12 cellular contexts compared by ENCODE assay signal in the genomic region with DNA sequence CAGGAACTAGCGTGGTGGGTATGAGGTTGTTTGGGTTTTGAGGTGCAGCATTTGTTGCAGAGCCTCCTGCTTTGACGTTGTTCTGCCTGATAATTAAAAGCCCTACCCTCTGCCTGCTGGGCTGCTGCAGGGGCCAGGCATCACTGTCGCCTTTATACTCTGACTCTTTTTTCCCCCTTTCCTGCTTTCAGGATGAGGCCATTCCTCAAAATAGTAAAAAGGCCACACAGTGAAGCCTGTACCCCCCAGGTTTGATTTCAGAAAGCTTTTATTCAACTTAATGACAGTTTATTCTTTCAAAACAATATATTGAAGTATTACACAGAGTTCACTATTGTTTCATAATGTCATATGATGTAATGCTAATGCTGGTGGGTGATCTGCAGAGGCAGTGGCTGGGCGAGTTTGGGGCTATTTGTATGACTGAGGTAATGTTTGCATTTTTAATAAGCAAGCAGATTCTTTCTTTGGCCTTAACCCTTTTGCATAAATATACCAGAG.
DNase-seq lines count a peak whose midpoint lies in the region; ATAC-seq and TF ChIP-seq lines count a peak whose summit lies in the region.
"Had no signal": no experiment of that assay in that cellular context is flagged by ENCODE, and none has a peak within 500 bp of the region (broad histone marks: within the 10 kb centered on the region; RNA-seq: fewer than 3 reads in every experiment).

No MANE protein-coding gene starts in this region.

- H3K27me3 ChIP-seq in adipocyte (replicated peaks; ENCODE audit: control insufficient read depth, insufficient read depth, low read length) = no peaks in the 10 kb centered on the region

- POLR2A ChIA-PET in HEK293 (lab: Yijun Ruan, JAX) = interaction anchor here (1.1 kb wide), 1 partner anchor 9 kb away, joined by 8 read pairs; the partner anchor contains the start of gene BORCS5

- CTCF ChIA-PET in HEK293 (lab: Yijun Ruan, JAX) = interaction anchor here (1.9 kb wide), 1 partner anchor 10 kb away, joined by 4 read pairs; the partner anchor contains the start of gene BORCS5

- DNase-seq in Ammon's horn (ENCODE audit: low spot score) (peak; percentile 61), adipocyte (ENCODE audit: low read depth) (peak; percentile 73), islet precursor cell (peak; percentile 38), HCEC 1CT (no peak), DMS153 treated with DMSO at 0.1 percent for 48 hours (lab: John Stamatoyannopoulos, UW; ENCODE audit: unreplicated experiment) (no peak)
- DNase-seq: small intestine; stimulated activated CD8-positive, alpha-beta memory T cell treated with anti-CD3 and anti-CD28 coated beads, Interleukin-4, amount 100 ng/mL, for 48 hours; T-helper 9 cell had no signal

- H3K36me3 ChIP-seq in HEK293 (ENCODE audit: control insufficient read depth in 2 of 2, insufficient read depth in 1 of 2, low read length in 2 of 2) (peaks cover 0 to 8% of the 10 kb centered on the region in 2 experiments; a peak in 1 of 3 replicates), adipocyte (ENCODE audit: control insufficient read depth, insufficient read depth, low read length, severe bottlenecking) (peaks cover 11% of the 10 kb centered on the region)

- no peak for TF ChIP-seq CTCF in HEK293 (tag by site-specific recombination; IDR thresholded peaks at IDR 0.05)

- no peak for ATAC-seq in HG03378 (IDR thresholded peaks at IDR 0.05; ENCODE audit: unreplicated experiment)
- no peak for ATAC-seq in GM18505 (IDR thresholded peaks at IDR 0.05; ENCODE audit: unreplicated experiment)
- ATAC-seq: K562 had no signal

- H3K9me3 ChIP-seq in HEK293 (ENCODE audit: control insufficient read depth, insufficient read depth, low read depth, low read length) = no peaks in the 10 kb centered on the region
- no peaks in the 10 kb centered on the region for H3K9me3 ChIP-seq in adipocyte (ENCODE audit: control insufficient read depth, low read length)

- peak overlapping the region; percentile 21 for H3K9ac ChIP-seq in adipocyte (ENCODE audit: low read length)

- H3K4me1 ChIP-seq in HEK293 (ENCODE audit: control insufficient read depth, insufficient read depth, low read length) (peaks cover 5% of the 10 kb centered on the region; the same call in 1 of the 2 replicates), adipocyte (ENCODE audit: control insufficient read depth, insufficient read depth, low read length) (peaks cover 14% of the 10 kb centered on the region)

- H3K27ac ChIP-seq in HEK293 (ENCODE audit: extremely low read depth, low read depth, low read length) = no peak overlapping the region; the same call in 1 of the 2 replicates

- no peak for TF ChIP-seq POLR2A in GM18505 (IDR thresholded peaks at IDR 0.05; ENCODE audit: borderline replicate concordance, extremely low read depth, insufficient read depth, insufficient read length)

- H3K4me3 ChIP-seq in HEK293 (ENCODE audit: low read depth, low read length) (no peak overlapping the region), adipocyte (ENCODE audit: low read length) (no peak overlapping the region)
- H3K4me3 ChIP-seq: K562 had no signal

TF ChIP-seq in HEK293, 187 proteins besides CTCF, POLR2A, EP300 and RAD21 (continues in another document):
- TF ChIP-seq ZNF174 (tag by site-specific recombination; IDR thresholded peaks at IDR 0.05) = no peak
- TF ChIP-seq ZNF433 (tag by site-specific recombination; IDR thresholded peaks at IDR 0.05; ENCODE audit: low read depth) = no peak
- TF ChIP-seq ZNF596 (tag by site-specific recombination; IDR thresholded peaks at IDR 0.05) = no peak
- TF ChIP-seq ZNF311 (tag by site-specific recombination; IDR thresholded peaks at IDR 0.05; ENCODE audit: borderline replicate concordance) = no peak
- TF ChIP-seq ZNF133 (tag by site-specific recombination; IDR thresholded peaks at IDR 0.05) = no peak
- TF ChIP-seq ZSCAN30 (tag by site-specific recombination; IDR thresholded peaks at IDR 0.05) = no peak
- TF ChIP-seq ZNF777 (tag by site-specific recombination; IDR thresholded peaks at IDR 0.05; ENCODE audit: borderline replicate concordance) = no peak
- peak; percentile 43; the same call in 1 of the 2 replicates for TF ChIP-seq ZNF558 (tag by site-specific recombination; IDR thresholded peaks at IDR 0.05)
- no peak for TF ChIP-seq ZNF112 (tag by site-specific recombination; IDR thresholded peaks at IDR 0.05)
- TF ChIP-seq BCL11B (tag by site-specific recombination; IDR thresholded peaks at IDR 0.05; ENCODE audit: low read depth) = no peak
- no peak for TF ChIP-seq ZNF580 (tag by site-specific recombination; IDR thresholded peaks at IDR 0.05)
- TF ChIP-seq ZNF701 (tag by site-specific recombination; IDR thresholded peaks at IDR 0.05) = no peak
- TF ChIP-seq ZSCAN23 (tag by site-specific recombination; IDR thresholded peaks at IDR 0.05) = no peak
- no peak for TF ChIP-seq ZNF10 (tag by site-specific recombination; IDR thresholded peaks at IDR 0.05)
- TF ChIP-seq ZFP37 (tag by site-specific recombination; IDR thresholded peaks at IDR 0.05) = no peak
- TF ChIP-seq ZNF660 (tag by site-specific recombination; IDR thresholded peaks at IDR 0.05) = peak; percentile 46
- no peak for TF ChIP-seq GLIS2 (tag by site-specific recombination; IDR thresholded peaks at IDR 0.05)
- no peak for TF ChIP-seq SCRT1 (tag by site-specific recombination; IDR thresholded peaks at IDR 0.05; ENCODE audit: borderline replicate concordance)
- TF ChIP-seq ZNF404 (tag by site-specific recombination; IDR thresholded peaks at IDR 0.05) = no peak
- TF ChIP-seq ZNF157 (tag by site-specific recombination; IDR thresholded peaks at IDR 0.05) = no peak
- no peak for TF ChIP-seq WT1 (tag by site-specific recombination; IDR thresholded peaks at IDR 0.05)
- no peak for TF ChIP-seq BCL11A (tag by site-specific recombination; IDR thresholded peaks at IDR 0.05; ENCODE audit: low read depth)
- no peak for TF ChIP-seq ZNF175 (tag by site-specific recombination; IDR thresholded peaks at IDR 0.05)
- TF ChIP-seq ZNF366 (tag by site-specific recombination; conservative IDR thresholded peaks at IDR 0.05) = 0 out of 2 replicates have a peak, but pooled peaks have one; percentile 23
- TF ChIP-seq ZBTB1 (tag by site-specific recombination; IDR thresholded peaks at IDR 0.05) = no peak
- TF ChIP-seq, protein P1, sequence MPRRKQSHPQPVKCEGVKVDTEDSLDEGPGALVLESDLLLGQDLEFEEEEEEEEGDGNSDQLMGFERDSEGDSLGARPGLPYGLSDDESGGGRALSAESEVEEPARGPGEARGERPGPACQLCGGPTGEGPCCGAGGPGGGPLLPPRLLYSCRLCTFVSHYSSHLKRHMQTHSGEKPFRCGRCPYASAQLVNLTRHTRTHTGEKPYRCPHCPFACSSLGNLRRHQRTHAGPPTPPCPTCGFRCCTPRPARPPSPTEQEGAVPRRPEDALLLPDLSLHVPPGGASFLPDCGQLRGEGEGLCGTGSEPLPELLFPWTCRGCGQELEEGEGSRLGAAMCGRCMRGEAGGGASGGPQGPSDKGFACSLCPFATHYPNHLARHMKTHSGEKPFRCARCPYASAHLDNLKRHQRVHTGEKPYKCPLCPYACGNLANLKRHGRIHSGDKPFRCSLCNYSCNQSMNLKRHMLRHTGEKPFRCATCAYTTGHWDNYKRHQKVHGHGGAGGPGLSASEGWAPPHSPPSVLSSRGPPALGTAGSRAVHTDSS (tag by site-specific recombination; IDR thresholded peaks at IDR 0.05) = no peak
- peak; percentile 71 for TF ChIP-seq ZNF629 (tag by site-specific recombination; IDR thresholded peaks at IDR 0.05)
- TF ChIP-seq, protein P2, sequence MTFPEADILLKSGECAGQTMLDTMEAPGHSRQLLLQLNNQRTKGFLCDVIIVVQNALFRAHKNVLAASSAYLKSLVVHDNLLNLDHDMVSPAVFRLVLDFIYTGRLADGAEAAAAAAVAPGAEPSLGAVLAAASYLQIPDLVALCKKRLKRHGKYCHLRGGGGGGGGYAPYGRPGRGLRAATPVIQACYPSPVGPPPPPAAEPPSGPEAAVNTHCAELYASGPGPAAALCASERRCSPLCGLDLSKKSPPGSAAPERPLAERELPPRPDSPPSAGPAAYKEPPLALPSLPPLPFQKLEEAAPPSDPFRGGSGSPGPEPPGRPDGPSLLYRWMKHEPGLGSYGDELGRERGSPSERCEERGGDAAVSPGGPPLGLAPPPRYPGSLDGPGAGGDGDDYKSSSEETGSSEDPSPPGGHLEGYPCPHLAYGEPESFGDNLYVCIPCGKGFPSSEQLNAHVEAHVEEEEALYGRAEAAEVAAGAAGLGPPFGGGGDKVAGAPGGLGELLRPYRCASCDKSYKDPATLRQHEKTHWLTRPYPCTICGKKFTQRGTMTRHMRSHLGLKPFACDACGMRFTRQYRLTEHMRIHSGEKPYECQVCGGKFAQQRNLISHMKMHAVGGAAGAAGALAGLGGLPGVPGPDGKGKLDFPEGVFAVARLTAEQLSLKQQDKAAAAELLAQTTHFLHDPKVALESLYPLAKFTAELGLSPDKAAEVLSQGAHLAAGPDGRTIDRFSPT (tag by site-specific recombination; IDR thresholded peaks at IDR 0.05) = no peak
- TF ChIP-seq ZBTB48 (tag by site-specific recombination; IDR thresholded peaks at IDR 0.05) = no peak
- TF ChIP-seq HOXD13 (CRISPR knock-in tag; IDR thresholded peaks at IDR 0.05; ENCODE audit: borderline replicate concordance) = no peak
- peak; percentile 18; the same call in 1 of the 2 replicates for TF ChIP-seq OSR2 (tag by site-specific recombination; IDR thresholded peaks at IDR 0.05)
- no peak for TF ChIP-seq SCRT2 (tag by site-specific recombination; IDR thresholded peaks at IDR 0.05)
- no peak for TF ChIP-seq YY1 (tag by site-specific recombination; IDR thresholded peaks at IDR 0.05)
- no peak for TF ChIP-seq ZNF501 (tag by site-specific recombination; IDR thresholded peaks at IDR 0.05)

Comparison
In these comparisons a context has a peak if more than half of its experiments do, and no peak if none do; other contexts are left out.
1. DNase-seq: peak in Ammon's horn (single experiment), adipocyte (single experiment) and islet precursor cell (single experiment); none in HCEC 1CT (single experiment) and DMS153 treated with DMSO at 0.1 percent for 48 hours (single experiment).